In the genomic region with DNA sequence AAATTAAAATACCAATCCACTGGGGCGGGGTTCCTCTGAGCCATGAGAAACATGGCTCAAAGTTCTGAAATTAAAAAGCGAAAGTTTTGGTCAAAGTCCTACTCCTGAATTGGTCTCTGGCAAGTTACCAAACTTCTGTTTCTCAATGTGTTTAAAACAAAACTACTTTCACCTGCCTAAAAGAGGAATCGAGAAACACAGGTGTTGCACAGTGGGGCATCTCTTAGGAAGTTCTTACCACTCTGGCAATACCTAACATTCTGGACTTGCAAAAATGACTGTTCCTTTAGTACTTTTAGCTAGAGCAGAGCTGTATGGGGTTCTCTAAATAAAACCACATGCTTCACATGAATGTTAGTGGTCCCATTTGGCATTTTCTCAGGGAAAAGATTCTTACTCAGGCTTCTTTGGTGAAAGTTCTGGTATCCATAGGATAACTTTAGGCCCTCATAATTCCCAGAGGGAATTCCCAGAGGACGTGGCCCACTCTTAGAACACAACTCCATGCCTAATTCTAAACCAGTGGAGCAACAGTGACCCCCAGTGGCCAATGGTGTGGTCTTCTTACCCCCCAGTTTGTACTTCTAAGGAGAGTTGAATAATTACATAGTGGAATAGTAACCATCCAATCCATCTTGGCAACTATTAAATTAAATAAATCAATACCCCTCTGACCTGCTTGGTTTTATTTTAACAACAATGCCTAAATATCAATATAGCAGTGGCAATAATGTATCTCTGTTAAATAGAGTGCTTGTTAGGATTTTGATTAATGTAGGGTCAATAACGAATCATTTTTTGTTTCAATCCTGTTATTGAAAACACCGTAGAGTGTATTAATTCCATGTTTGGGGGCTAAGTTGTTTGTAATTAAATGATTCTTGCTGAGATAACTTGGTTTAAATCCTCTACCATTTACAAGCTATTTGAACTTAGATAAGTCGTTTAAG, we compare ENCODE assay signal across 8 cellular contexts. TPM values are rescaled to one million over a fixed set of nuclear protein-coding genes. Genes with fewer than 3 reads are reported as not detected.
A peak's percentile ranks its signal among the peaks of the same experiment; 100 is the strongest.
DNase-seq lines count a peak whose midpoint lies in the region; ATAC-seq and TF ChIP-seq lines count a peak whose summit lies in the region.

No MANE protein-coding gene starts in this region.

- ATAC-seq in GM21717 (IDR thresholded peaks at IDR 0.05; ENCODE audit: unreplicated experiment) (peak; percentile 98), left colon (peak; percentile 82)

- peak; percentile 59 for TF ChIP-seq CTCF in MCF 10A (IDR thresholded peaks at IDR 0.05; ENCODE audit: unreplicated experiment)

- no TSS peak for BruUV-seq in MCF 10A (replicated peaks; lab: Mats Ljungman, UMichigan)

- intact Hi-C loops in MCF 10A (cut with micrococcal nuclease) (loop anchor here (1.0 to 5.0 kb wide), 2 partner anchors 691 to 830 kb away; no protein-coding TSS in a partner anchor), left colon (cut with DNase I, micrococcal nuclease) (loop anchor here in 1 of 2 donors (5.0 kb wide), 1 partner anchor 685 kb away; no protein-coding TSS in a partner anchor)

- POLR2A ChIA-PET in MCF 10A (lab: Yijun Ruan, JAX) = no interaction called here

- DNase-seq in T-helper 2 cell = peak in 3 of 5 experiments; percentile 8 to 24 (median 9)
- DNase-seq in T-helper 2 cell treated with Interferon-gamma antibody and Interleukin-4, amounts not matched to agents 5 μg/mL and 100 μg/mL, for 36 hours (ENCODE audit: low spot score) = no peak
- peak; percentile 11 for DNase-seq in SKM-1 (lab: John Stamatoyannopoulos, UW; ENCODE audit: unreplicated experiment)
- DNase-seq in MCF 10A (ENCODE audit: unreplicated experiment) = peak; percentile 79
- DNase-seq in left colon = peak; percentile 51 to 79
- peak; percentile 70 for DNase-seq in stimulated activated CD8-positive, alpha-beta memory T cell treated with anti-CD3 and anti-CD28 coated beads, Interleukin-4, amount 100 ng/mL, for 48 hours

- peaks cover 7% of the 10 kb centered on the region for H3K27me3 Mint-ChIP-seq in T-helper 2 cell treated with Interferon-gamma antibody and Interleukin-4, amounts not matched to agents 5 μg/mL and 100 μg/mL, for 36 hours (ENCODE audit: low read depth)
- no peaks in the 10 kb centered on the region for H3K27me3 Mint-ChIP-seq in MCF 10A (ENCODE audit: insufficient read depth, unreplicated experiment)

- no peaks in the 10 kb centered on the region for H3K36me3 Mint-ChIP-seq in T-helper 2 cell treated with Interferon-gamma antibody and Interleukin-4, amounts not matched to agents 5 μg/mL and 100 μg/mL, for 36 hours (ENCODE audit: low read depth)
- no peaks in the 10 kb centered on the region for H3K36me3 Mint-ChIP-seq in MCF 10A (ENCODE audit: insufficient read depth, unreplicated experiment)

- peak; percentile 64 for TF ChIP-seq RAD21 in Ishikawa (IDR thresholded peaks at IDR 0.05; ENCODE audit: low read depth)

- CTCF ChIA-PET in MCF 10A (lab: Yijun Ruan, JAX) = interaction anchor here (0.5 to 7.8 kb wide), 11 partner anchors 12 to 723 kb away, joined by 3 to 66 read pairs (median 4); no protein-coding TSS in a partner anchor

- no peaks in the 10 kb centered on the region for H3K4me1 Mint-ChIP-seq in T-helper 2 cell treated with Interferon-gamma antibody and Interleukin-4, amounts not matched to agents 5 μg/mL and 100 μg/mL, for 36 hours (ENCODE audit: low read depth)
- H3K4me1 Mint-ChIP-seq in MCF 10A (ENCODE audit: insufficient read depth, unreplicated experiment) = no peaks in the 10 kb centered on the region

- no peak overlapping the region for H3K4me3 Mint-ChIP-seq in T-helper 2 cell treated with Interferon-gamma antibody and Interleukin-4, amounts not matched to agents 5 μg/mL and 100 μg/mL, for 36 hours
- no peak overlapping the region for H3K4me3 Mint-ChIP-seq in MCF 10A (ENCODE audit: unreplicated experiment)

- TF ChIP-seq EP300 in Ishikawa (IDR thresholded peaks at IDR 0.05; ENCODE audit: borderline replicate concordance) = no peak

- H3K27ac Mint-ChIP-seq in T-helper 2 cell treated with Interferon-gamma antibody and Interleukin-4, amounts not matched to agents 5 μg/mL and 100 μg/mL, for 36 hours = no peak overlapping the region
- no peak overlapping the region for H3K27ac Mint-ChIP-seq in MCF 10A (ENCODE audit: low read depth, unreplicated experiment)

- H3K9me3 Mint-ChIP-seq in T-helper 2 cell treated with Interferon-gamma antibody and Interleukin-4, amounts not matched to agents 5 μg/mL and 100 μg/mL, for 36 hours = no peaks in the 10 kb centered on the region
- no peaks in the 10 kb centered on the region for H3K9me3 Mint-ChIP-seq in MCF 10A (ENCODE audit: unreplicated experiment)

TF ChIP-seq in Ishikawa, 13 proteins besides CTCF, POLR2A, EP300 and RAD21:
- no peak for TF ChIP-seq CEBPB (IDR thresholded peaks at IDR 0.05)
- TF ChIP-seq, protein P1, sequence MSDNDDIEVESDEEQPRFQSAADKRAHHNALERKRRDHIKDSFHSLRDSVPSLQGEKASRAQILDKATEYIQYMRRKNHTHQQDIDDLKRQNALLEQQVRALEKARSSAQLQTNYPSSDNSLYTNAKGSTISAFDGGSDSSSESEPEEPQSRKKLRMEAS (IDR thresholded peaks at IDR 0.05) = no peak
- no peak for TF ChIP-seq TCF12 (IDR thresholded peaks at IDR 0.05; ENCODE audit: low read depth)
- no peak for TF ChIP-seq EGR1 (IDR thresholded peaks at IDR 0.05)
- no peak for TF ChIP-seq TEAD4 (IDR thresholded peaks at IDR 0.05)
- no peak for TF ChIP-seq YY1 (IDR thresholded peaks at IDR 0.05; ENCODE audit: low read depth)
- no peak for TF ChIP-seq ZBTB7A (IDR thresholded peaks at IDR 0.05; ENCODE audit: low read depth)
- TF ChIP-seq NFIC (IDR thresholded peaks at IDR 0.05) = no peak
- TF ChIP-seq TAF1 (IDR thresholded peaks at IDR 0.05; ENCODE audit: low read depth) = no peak
- TF ChIP-seq, protein P2, sequence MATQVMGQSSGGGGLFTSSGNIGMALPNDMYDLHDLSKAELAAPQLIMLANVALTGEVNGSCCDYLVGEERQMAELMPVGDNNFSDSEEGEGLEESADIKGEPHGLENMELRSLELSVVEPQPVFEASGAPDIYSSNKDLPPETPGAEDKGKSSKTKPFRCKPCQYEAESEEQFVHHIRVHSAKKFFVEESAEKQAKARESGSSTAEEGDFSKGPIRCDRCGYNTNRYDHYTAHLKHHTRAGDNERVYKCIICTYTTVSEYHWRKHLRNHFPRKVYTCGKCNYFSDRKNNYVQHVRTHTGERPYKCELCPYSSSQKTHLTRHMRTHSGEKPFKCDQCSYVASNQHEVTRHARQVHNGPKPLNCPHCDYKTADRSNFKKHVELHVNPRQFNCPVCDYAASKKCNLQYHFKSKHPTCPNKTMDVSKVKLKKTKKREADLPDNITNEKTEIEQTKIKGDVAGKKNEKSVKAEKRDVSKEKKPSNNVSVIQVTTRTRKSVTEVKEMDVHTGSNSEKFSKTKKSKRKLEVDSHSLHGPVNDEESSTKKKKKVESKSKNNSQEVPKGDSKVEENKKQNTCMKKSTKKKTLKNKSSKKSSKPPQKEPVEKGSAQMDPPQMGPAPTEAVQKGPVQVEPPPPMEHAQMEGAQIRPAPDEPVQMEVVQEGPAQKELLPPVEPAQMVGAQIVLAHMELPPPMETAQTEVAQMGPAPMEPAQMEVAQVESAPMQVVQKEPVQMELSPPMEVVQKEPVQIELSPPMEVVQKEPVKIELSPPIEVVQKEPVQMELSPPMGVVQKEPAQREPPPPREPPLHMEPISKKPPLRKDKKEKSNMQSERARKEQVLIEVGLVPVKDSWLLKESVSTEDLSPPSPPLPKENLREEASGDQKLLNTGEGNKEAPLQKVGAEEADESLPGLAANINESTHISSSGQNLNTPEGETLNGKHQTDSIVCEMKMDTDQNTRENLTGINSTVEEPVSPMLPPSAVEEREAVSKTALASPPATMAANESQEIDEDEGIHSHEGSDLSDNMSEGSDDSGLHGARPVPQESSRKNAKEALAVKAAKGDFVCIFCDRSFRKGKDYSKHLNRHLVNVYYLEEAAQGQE (IDR thresholded peaks at IDR 0.05; ENCODE audit: low read depth) = no peak
- TF ChIP-seq CREB1 (IDR thresholded peaks at IDR 0.05; ENCODE audit: low read depth) = no peak
- TF ChIP-seq FOXM1 (IDR thresholded peaks at IDR 0.05; ENCODE audit: borderline replicate concordance, low read depth) = no peak
- TF ChIP-seq, protein P3, sequence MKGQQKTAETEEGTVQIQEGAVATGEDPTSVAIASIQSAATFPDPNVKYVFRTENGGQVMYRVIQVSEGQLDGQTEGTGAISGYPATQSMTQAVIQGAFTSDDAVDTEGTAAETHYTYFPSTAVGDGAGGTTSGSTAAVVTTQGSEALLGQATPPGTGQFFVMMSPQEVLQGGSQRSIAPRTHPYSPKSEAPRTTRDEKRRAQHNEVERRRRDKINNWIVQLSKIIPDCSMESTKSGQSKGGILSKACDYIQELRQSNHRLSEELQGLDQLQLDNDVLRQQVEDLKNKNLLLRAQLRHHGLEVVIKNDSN (IDR thresholded peaks at IDR 0.05) = no peak

RNA-seq across cellular contexts. Expression of a gene that starts 21.9 kb away (rescaled TPM):
- total RNA-seq in MCF 10A (2022) (not detected in 2 replicates), left colon (10 to 100 TPM; 27.0 to 48.7 TPM)

Comparison
In these comparisons a context has a peak if more than half of its experiments do, and no peak if none do; other contexts are left out.
1. RNA of a gene that starts 21.9 kb away (total RNA-seq): 27.0 to 48.7 TPM in left colon; not detected in MCF 10A; every median in the first group is over 10 times any median in the second.